Comparison of ENCODE assay signal across 2 cellular contexts in genomic region chr7:39595102-39595620, GRCh38.
TF ChIP-seq lines count a peak whose summit lies in the region.

No MANE protein-coding gene starts in this region.

TF ChIP-seq in SK-N-SH treated with all-trans-retinoic acid at 6 μM for 48 hours, 23 proteins besides CTCF, POLR2A, EP300 and RAD21:
- TF ChIP-seq TSHZ2 (CRISPR knock-in tag; IDR thresholded peaks at IDR 0.05), result no peak
- TF ChIP-seq ZNF565 (CRISPR knock-in tag; conservative IDR thresholded peaks at IDR 0.05; ENCODE audit: low read depth), result no peak
- peak; percentile 50; the same call in 1 of the 2 replicates for TF ChIP-seq ISL1 (CRISPR knock-in tag; IDR thresholded peaks at IDR 0.05)

TF ChIP-seq in HEK293T, 16 proteins besides CTCF, POLR2A, EP300 and RAD21 (continued from another document):
- TF ChIP-seq HDGF (IDR thresholded peaks at IDR 0.05; ENCODE audit: borderline replicate concordance), result no peak
- no peak for TF ChIP-seq ELF4 (IDR thresholded peaks at IDR 0.05)
- no peak for TF ChIP-seq PKNOX1 (IDR thresholded peaks at IDR 0.05)
- TF ChIP-seq FOXK2 (IDR thresholded peaks at IDR 0.05), result no peak
- no peak for TF ChIP-seq SUZ12 (IDR thresholded peaks at IDR 0.05)
- no peak for TF ChIP-seq ZNF384 (IDR thresholded peaks at IDR 0.05)
- TF ChIP-seq ARNT (IDR thresholded peaks at IDR 0.05), result no peak
- TF ChIP-seq TARDBP (IDR thresholded peaks at IDR 0.05), result no peak
- TF ChIP-seq FOXM1 (IDR thresholded peaks at IDR 0.05; ENCODE audit: borderline replicate concordance), result no peak
- no peak for TF ChIP-seq L3MBTL2 (conservative IDR thresholded peaks at IDR 0.05)
